Comparison of ENCODE assay signal across 20 cellular contexts in the genomic region with DNA sequence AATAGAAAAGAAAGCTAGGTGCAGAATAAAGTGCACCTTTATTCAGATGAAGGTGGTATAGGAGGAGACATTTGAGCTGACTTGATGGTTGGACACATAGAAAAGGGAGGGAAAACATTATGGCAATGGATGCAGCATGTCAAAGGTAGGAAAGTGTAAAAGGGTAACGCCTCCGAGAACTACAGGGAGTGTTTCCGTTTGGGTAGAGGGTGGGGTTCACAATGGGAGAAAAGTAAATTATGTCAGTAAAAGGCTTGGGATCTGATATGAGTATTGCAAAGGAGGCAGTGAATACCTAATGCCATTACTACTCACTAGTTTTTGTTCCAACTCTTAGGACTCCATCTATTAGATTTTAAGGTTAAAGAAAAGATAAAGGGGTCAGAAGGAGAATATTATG. TPM values are rescaled to one million over a fixed set of nuclear protein-coding genes. Genes with fewer than 3 reads are reported as not detected.
"Had no signal": no experiment of that assay in that cellular context is flagged by ENCODE, and none has a peak within 500 bp of the region (broad histone marks: within the 10 kb centered on the region; RNA-seq: fewer than 3 reads in every experiment).

No MANE protein-coding gene starts in this region.

- H3K27ac ChIP-seq: dorsolateral prefrontal cortex, esophagus muscularis mucosa, foreskin keratinocyte, gastroesophageal sphincter, heart left ventricle, hepatocyte, left lung, lower lobe of right lung had no signal

- H3K4me1 Mint-ChIP-seq: immature natural killer cell; naive thymus-derived CD4-positive, alpha-beta T cell had no signal

- H3K36me3 Mint-ChIP-seq: immature natural killer cell; mesothelial cell of epicardium; naive thymus-derived CD4-positive, alpha-beta T cell had no signal

- ATAC-seq: foreskin keratinocyte; gastroesophageal sphincter; left lung; naive thymus-derived CD4-positive, alpha-beta T cell had no signal

- H3K4me1 ChIP-seq: foreskin keratinocyte, left lung, lower lobe of right lung had no signal

- H3K27me3 Mint-ChIP-seq: naive thymus-derived CD4-positive, alpha-beta T cell had no signal

- H3K4me3 Mint-ChIP-seq: immature natural killer cell; mesothelial cell of epicardium; naive thymus-derived CD4-positive, alpha-beta T cell had no signal

- H3K36me3 ChIP-seq: esophagus muscularis mucosa, gastroesophageal sphincter, heart left ventricle, left lung, lower lobe of right lung had no signal

- H3K9me3 Mint-ChIP-seq: mesothelial cell of epicardium had no signal

- DNase-seq: cortex of kidney; dermis blood vessel endothelial cell; dorsolateral prefrontal cortex; effector CD4-positive, alpha-beta T cell; effector memory CD4-positive, alpha-beta T cell; foreskin keratinocyte; hypothalamus; immature natural killer cell; islet precursor cell; kidney; kidney glomerular epithelial cell; left lung; lower lobe of right lung; mesenchymal stem cell; naive thymus-derived CD4-positive, alpha-beta T cell had no signal

- H3K27me3 ChIP-seq: dorsolateral prefrontal cortex, esophagus muscularis mucosa, foreskin keratinocyte, gastroesophageal sphincter, heart left ventricle, hepatocyte, left lung had no signal

- H3K9me3 ChIP-seq: esophagus muscularis mucosa, gastroesophageal sphincter, heart left ventricle, left lung, lower lobe of right lung had no signal

- H3K4me3 ChIP-seq: dorsolateral prefrontal cortex, esophagus muscularis mucosa, gastroesophageal sphincter, heart left ventricle, hepatocyte, left lung, lower lobe of right lung had no signal

- H3K27ac Mint-ChIP-seq: immature natural killer cell; mesothelial cell of epicardium; naive thymus-derived CD4-positive, alpha-beta T cell had no signal

RNA-seq across cellular contexts. Expression of a gene that starts 59.5 kb away (rescaled TPM):
- total RNA-seq: naive thymus-derived CD4-positive, alpha-beta T cell had no signal
